ENCODE assay signal across 15 cellular contexts in the genomic region with DNA sequence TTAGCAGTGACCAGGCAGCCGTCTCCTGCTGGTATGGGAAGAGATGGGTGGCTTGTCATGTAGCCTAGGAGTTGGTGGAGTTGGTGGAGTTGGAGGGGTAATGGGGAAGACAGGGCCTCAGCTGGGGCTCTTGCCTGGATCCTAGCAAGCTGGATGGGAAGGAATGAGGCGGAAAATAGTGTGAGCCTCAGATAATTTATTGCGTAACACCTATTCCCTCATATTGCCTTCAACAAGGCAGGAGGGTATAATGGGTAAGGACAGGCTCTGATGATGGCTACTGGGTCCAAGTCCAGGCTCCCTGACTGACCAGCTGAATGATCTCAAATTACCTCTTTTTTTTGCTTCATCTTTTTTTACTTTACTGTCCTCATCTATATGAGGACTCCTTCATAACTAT. TPM values are rescaled to one million over a fixed set of nuclear protein-coding genes. Genes with fewer than 3 reads are reported as not detected.
DNase-seq lines count a peak whose midpoint lies in the region; ATAC-seq, FAIRE-seq and TF ChIP-seq lines count a peak whose summit lies in the region.
"Had no signal": no experiment of that assay in that cellular context is flagged by ENCODE, and none has a peak within 500 bp of the region (broad histone marks: within the 10 kb centered on the region; RNA-seq: fewer than 3 reads in every experiment).

No MANE protein-coding gene starts in this region.

- no peak for FAIRE-seq in HepG2 (lab: Jason Lieb, UNC)
- FAIRE-seq: GM12891 had no signal

- no peak overlapping the region for H3K4ac ChIP-seq in mesenchymal stem cell (ENCODE audit: low read depth in 1 of 2, low read length in 2 of 2)

- CTCF ChIA-PET in HepG2 (lab: Yijun Ruan, JAX; ENCODE audit: low intra/inter-chr PET ratio, low total read pairs) = no interaction called here

- no peak overlapping the region for H3K18ac ChIP-seq in mesenchymal stem cell (ENCODE audit: low read depth in 1 of 2, low read length in 2 of 2)

- H3K4me2 ChIP-seq in HepG2 (ENCODE audit: low read depth, low read length) (no peak overlapping the region), mesenchymal stem cell (ENCODE audit: low read length, poor library complexity, severe bottlenecking) (no peak overlapping the region)

- no peaks in the 10 kb centered on the region for H4K20me1 ChIP-seq in HepG2 (ENCODE audit: insufficient read depth, low read length)

- WGBS in HepG2 (ENCODE audit: low lambda C conversion rate) = 98% methylated on average over 3 of the region's 3 CpGs
- WGBS in right lobe of liver (ENCODE audit: insufficient coverage, low coverage, low lambda C conversion rate, missing lambda C conversion rate) = 89% methylated on average over 3 of the region's 3 CpGs
- WGBS in mesenchymal stem cell = 88% methylated on average over 1 of the region's 3 CpGs

- POLR2A ChIA-PET in HepG2 (lab: Yijun Ruan, JAX) = no interaction called here

- H3K27me3 Mint-ChIP-seq in activated naive CD8-positive, alpha-beta T cell treated with anti-CD3 and anti-CD28 coated beads, Interleukin-2, amount 50 U/mL, for 24 hours = no peaks in the 10 kb centered on the region
- no peaks in the 10 kb centered on the region for H3K27me3 Mint-ChIP-seq in type B pancreatic cell
- H3K27me3 Mint-ChIP-seq: IgD-negative memory B cell had no signal

- no peak overlapping the region for H3K4me3 Mint-ChIP-seq in activated naive CD8-positive, alpha-beta T cell treated with anti-CD3 and anti-CD28 coated beads, Interleukin-2, amount 50 U/mL, for 24 hours
- no peak overlapping the region for H3K4me3 Mint-ChIP-seq in type B pancreatic cell
- H3K4me3 Mint-ChIP-seq: IgD-negative memory B cell had no signal

- ATAC-seq in HepG2 = no peak
- ATAC-seq in right lobe of liver = no peak
- ATAC-seq in activated naive CD8-positive, alpha-beta T cell treated with anti-CD3 and anti-CD28 coated beads, Interleukin-2, amount 50 U/mL, for 24 hours = no peak

- H3K4me1 ChIP-seq in HepG2 (ENCODE audit: insufficient read depth, low read length) (no peaks in the 10 kb centered on the region), right lobe of liver (no peaks in the 10 kb centered on the region), mesenchymal stem cell (ENCODE audit: control insufficient read depth, insufficient read depth, low read depth, low read length) (peaks cover 28% of the 10 kb centered on the region)

- H2AK5ac ChIP-seq in mesenchymal stem cell (ENCODE audit: low read length, severe bottlenecking) = no peak overlapping the region

- no peak overlapping the region for H4K8ac ChIP-seq in mesenchymal stem cell (ENCODE audit: low read length)

- no peaks in the 10 kb centered on the region for H3K9me3 Mint-ChIP-seq in activated naive CD8-positive, alpha-beta T cell treated with anti-CD3 and anti-CD28 coated beads, Interleukin-2, amount 50 U/mL, for 24 hours
- no peaks in the 10 kb centered on the region for H3K9me3 Mint-ChIP-seq in type B pancreatic cell
- H3K9me3 Mint-ChIP-seq: IgD-negative memory B cell had no signal

- no peak for TF ChIP-seq RAD21 in HepG2 (CRISPR knock-in tag; IDR thresholded peaks at IDR 0.05)

- peak overlapping the region; percentile 71 for H3K27ac Mint-ChIP-seq in activated naive CD8-positive, alpha-beta T cell treated with anti-CD3 and anti-CD28 coated beads, Interleukin-2, amount 50 U/mL, for 24 hours
- peak overlapping the region; percentile 64 for H3K27ac Mint-ChIP-seq in type B pancreatic cell
- H3K27ac Mint-ChIP-seq: IgD-negative memory B cell had no signal

- H3K27ac ChIP-seq in HepG2 (ENCODE audit: extremely low read length, insufficient read depth, low read length) (no peak overlapping the region), right lobe of liver (no peak overlapping the region), mesenchymal stem cell (ENCODE audit: low read length, poor library complexity, severe bottlenecking) (no peak overlapping the region), WERI-Rb-1 (no peak overlapping the region)
- H3K27ac ChIP-seq: ascending aorta had no signal

- H2AFZ ChIP-seq in HepG2 (ENCODE audit: low read length) (no peak overlapping the region), mesenchymal stem cell (ENCODE audit: low read depth, low read length) (no peak overlapping the region)

- no peaks in the 10 kb centered on the region for H3K79me2 ChIP-seq in HepG2 (ENCODE audit: insufficient read depth, low read length)

- H4K91ac ChIP-seq in mesenchymal stem cell (ENCODE audit: low read length) = no peak overlapping the region

- H2BK15ac ChIP-seq in mesenchymal stem cell (ENCODE audit: low read depth, poor library complexity, severe bottlenecking) = no peak overlapping the region

- no peak overlapping the region for H2BK12ac ChIP-seq in mesenchymal stem cell (ENCODE audit: low read length in 2 of 2)

- H3K9ac ChIP-seq in HepG2 (ENCODE audit: insufficient read depth, low read depth, low read length) (no peak overlapping the region), mesenchymal stem cell (ENCODE audit: low read length) (peak overlapping the region; percentile 47)

- no peak overlapping the region for H2BK120ac ChIP-seq in mesenchymal stem cell (ENCODE audit: low read depth, low read length)

- H3K14ac ChIP-seq in mesenchymal stem cell (ENCODE audit: low read length in 2 of 2) = no peak overlapping the region

- peaks cover 1% of the 10 kb centered on the region for H3K79me1 ChIP-seq in mesenchymal stem cell (replicated peaks; ENCODE audit: low read length, poor library complexity, severe bottlenecking)

- TF ChIP-seq POLR2A in HepG2 (IDR thresholded peaks at IDR 0.05; ENCODE audit: insufficient read depth in 1 of 2, low read depth in 2 of 2, low read length in 2 of 2) (no peak), right lobe of liver (IDR thresholded peaks at IDR 0.05) (no peak)

- H2BK5ac ChIP-seq in mesenchymal stem cell (ENCODE audit: low read depth, low read length, poor library complexity, severe bottlenecking) = no peak overlapping the region

- intact Hi-C loops in HepG2 (cut with micrococcal nuclease; ENCODE audit: unreplicated experiment) = no loop called here
- intact Hi-C loops in right lobe of liver (cut with DNase I) = no loop called here

- H3K36me3 ChIP-seq in HepG2 (replicated peaks in 1 of 2; ENCODE audit: control insufficient read depth in 1 of 2, insufficient read depth in 2 of 2, low read length in 2 of 2) = peaks cover 1 to 24% of the 10 kb centered on the region in 2 experiments; a peak in 3 of 5 replicates
- peaks cover 7 to 25% (median 9%) of the 10 kb centered on the region in 4 donors for H3K36me3 ChIP-seq in right lobe of liver
- H3K36me3 ChIP-seq in mesenchymal stem cell (ENCODE audit: control insufficient read depth in 1 of 2, insufficient read depth in 2 of 2, low read depth in 1 of 2, low read length in 2 of 2) = peaks cover 39 to 52% of the 10 kb centered on the region in 2 experiments
- peaks cover 60% of the 10 kb centered on the region for H3K36me3 ChIP-seq in WERI-Rb-1

- BruUV-seq in HepG2 (replicated peaks; lab: Mats Ljungman, UMichigan) = no TSS peak

- no peak for TF ChIP-seq EP300 in HepG2 (IDR thresholded peaks at IDR 0.05; ENCODE audit: low read depth in 2 of 2, low read length in 2 of 2)
- no peak for TF ChIP-seq EP300 in HepG2 (CRISPR knock-in tag; IDR thresholded peaks at IDR 0.05; ENCODE audit: borderline replicate concordance)

- H3K9me3 ChIP-seq in HepG2 (ENCODE audit: low read length) (no peaks in the 10 kb centered on the region), right lobe of liver (no peaks in the 10 kb centered on the region), mesenchymal stem cell (ENCODE audit: control insufficient read depth, low read length) (no peaks in the 10 kb centered on the region), WERI-Rb-1 (ENCODE audit: severe bottlenecking) (no peaks in the 10 kb centered on the region)
- H3K9me3 ChIP-seq: ascending aorta had no signal

- H3K4me1 Mint-ChIP-seq in activated naive CD8-positive, alpha-beta T cell treated with anti-CD3 and anti-CD28 coated beads, Interleukin-2, amount 50 U/mL, for 24 hours = peaks cover 35% of the 10 kb centered on the region
- H3K4me1 Mint-ChIP-seq in type B pancreatic cell (ENCODE audit: unreplicated experiment) = peaks cover 13% of the 10 kb centered on the region

- H3K27me3 ChIP-seq in HepG2 (ENCODE audit: control insufficient read depth in 1 of 2, insufficient read depth in 2 of 2, low read length in 2 of 2) (no peaks in the 10 kb centered on the region), right lobe of liver (no peaks in the 10 kb centered on the region), mesenchymal stem cell (ENCODE audit: control insufficient read depth in 1 of 2, insufficient read depth in 1 of 2, low read length in 2 of 2) (no peaks in the 10 kb centered on the region), WERI-Rb-1 (ENCODE audit: insufficient read depth, low read depth, severe bottlenecking) (no peaks in the 10 kb centered on the region)
- H3K27me3 ChIP-seq: ascending aorta had no signal

- peak overlapping the region in 1 of 2 experiments; percentile 67 for H3K23ac ChIP-seq in mesenchymal stem cell (ENCODE audit: low read length in 2 of 2)

- DNase-seq in HepG2 (ENCODE audit: low spot score) = no peak
- DNase-seq in right lobe of liver = no peak
- no peak for DNase-seq in activated naive CD8-positive, alpha-beta T cell treated with anti-CD3 and anti-CD28 coated beads, Interleukin-2, amount 50 U/mL, for 24 hours
- no peak for DNase-seq in mesenchymal stem cell
- no peak for DNase-seq in type B pancreatic cell (ENCODE audit: extremely low spot score, unreplicated experiment)
- DNase-seq in NCI-H1105 (lab: John Stamatoyannopoulos, UW) = no peak
- no peak for DNase-seq in DMS153 (lab: John Stamatoyannopoulos, UW)
- DNase-seq in WERI-Rb-1 = no peak
- DNase-seq: activated CD8-positive, alpha-beta memory T cell treated with anti-CD3 and anti-CD28 coated beads, Interleukin-2, amount 50 U/mL, for 4 hours; foreskin melanocyte; NCI-H226; stimulated activated CD4-positive, alpha-beta T cell treated with anti-CD3 and anti-CD28 coated beads, Interleukin-1b, Interleukin-23, amount 100 ng/mL, for 48 hours had no signal

- no peak overlapping the region for H3K4me3 ChIP-seq in HepG2 (replicated peaks in 1 of 3; ENCODE audit: insufficient read depth in 1 of 3, low read depth in 2 of 3, low read length in 3 of 3)
- no peak overlapping the region for H3K4me3 ChIP-seq in right lobe of liver
- H3K4me3 ChIP-seq in mesenchymal stem cell (ENCODE audit: insufficient read depth in 1 of 2, low read depth in 1 of 2, low read length in 2 of 2) = no peak overlapping the region
- H3K4me3 ChIP-seq in WERI-Rb-1 (ENCODE audit: low read depth, low read length) = no peak overlapping the region
- H3K4me3 ChIP-seq: ascending aorta had no signal

- in situ Hi-C loops in HepG2 (cut with HindIII; ENCODE audit: extremely low pct_ligation_motif_present, low pct_unique_long_range_greater_than_20kb) = no loop called here

- H3K36me3 Mint-ChIP-seq in activated naive CD8-positive, alpha-beta T cell treated with anti-CD3 and anti-CD28 coated beads, Interleukin-2, amount 50 U/mL, for 24 hours (ENCODE audit: low read depth) = peaks cover 45% of the 10 kb centered on the region
- peaks cover 19% of the 10 kb centered on the region for H3K36me3 Mint-ChIP-seq in type B pancreatic cell

- TF ChIP-seq CTCF in HepG2 (CRISPR knock-in tag; IDR thresholded peaks at IDR 0.05) (no peak), right lobe of liver (IDR thresholded peaks at IDR 0.05) (no peak), type B pancreatic cell (conservative IDR thresholded peaks at IDR 0.05) (no peak), WERI-Rb-1 (IDR thresholded peaks at IDR 0.05; ENCODE audit: low read depth, low read length) (no peak)

RNA-seq across cellular contexts. Expression of a gene that starts 12.6 kb away (rescaled TPM):
- total RNA-seq in HepG2 (2016; rRNA removed; fragmentation: Illumina TruSeq; extraction: Trizol) = 5.5 and 7.2 TPM in 2 replicates
- total RNA-seq in HepG2 (2016; cell fraction: cytosol; rRNA removed; fragmentation: Illumina TruSeq; extraction: Trizol; ENCODE audit: low read depth) = 2.9 and 3.9 TPM in 2 replicates
- total RNA-seq in HepG2 (2016; cell fraction: insoluble cytoplasmic fraction; rRNA removed; fragmentation: Illumina TruSeq; extraction: Trizol) = 6.3 and 7.8 TPM in 2 replicates
- 4.2 TPM in 2 replicates for total RNA-seq in HepG2 (2016; cell fraction: membrane; rRNA removed; fragmentation: Illumina TruSeq; extraction: Trizol)
- 6.1 and 7.9 TPM in 2 replicates for total RNA-seq in HepG2 (2016; cell fraction: nucleus; rRNA removed; fragmentation: Illumina TruSeq; extraction: Trizol)
- 5.6 and 6.8 TPM in 2 replicates for polyA plus RNA-seq in HepG2 (2011; rRNA removed)
- polyA plus RNA-seq in HepG2 (2011; cell fraction: cytosol; rRNA removed) = 4.7 and 5.2 TPM in 2 replicates
- polyA plus RNA-seq in HepG2 (2011; cell fraction: nucleus; rRNA removed) = 14.7 and 14.9 TPM in 2 replicates
- 7.7 and 14.1 TPM in 2 replicates for polyA plus RNA-seq in HepG2 (2012)
- polyA plus RNA-seq in HepG2 (2016; cell fraction: cytosol; fragmentation: Illumina TruSeq; extraction: Trizol; ENCODE audit: low read depth) = 1.7 and 2.4 TPM in 2 replicates
- 14.2 and 15.7 TPM in 2 replicates for polyA plus RNA-seq in HepG2 (2016; cell fraction: insoluble cytoplasmic fraction; fragmentation: Illumina TruSeq; extraction: Trizol; ENCODE audit: low read depth)
- 4.5 and 4.6 TPM in 2 replicates for polyA plus RNA-seq in HepG2 (2016; cell fraction: membrane; fragmentation: Illumina TruSeq; extraction: Trizol; ENCODE audit: low read depth)
- 19.3 and 21.5 TPM in 2 replicates for polyA plus RNA-seq in HepG2 (2016; cell fraction: nucleus; fragmentation: Illumina TruSeq; extraction: Trizol; ENCODE audit: insufficient read depth, low read depth)
- 8.3 and 16.3 TPM in 2 replicates for polyA minus RNA-seq in HepG2 (2011; rRNA and poly(A)+ RNA removed; ENCODE audit: low replicate concordance)
- polyA minus RNA-seq in HepG2 (2011; cell fraction: cytosol; rRNA and poly(A)+ RNA removed) = 6.0 and 8.5 TPM in 2 replicates
- 4.0 and 7.2 TPM in 2 replicates for polyA minus RNA-seq in HepG2 (2011; cell fraction: nucleus; rRNA and poly(A)+ RNA removed)
- 10 to 100 TPM; 10.2 to 28.2 (median 15.8) TPM for total RNA-seq in right lobe of liver
- 97.8 TPM for polyA plus RNA-seq in mesenchymal stem cell (2013, experiment 1 of 2)
- polyA plus RNA-seq in mesenchymal stem cell (2013, experiment 2 of 2) = 97.8 TPM
- 94.5 and 112 TPM in 2 replicates for total RNA-seq in type B pancreatic cell (ENCODE audit: low replicate concordance)

RNA-seq across cellular contexts. Expression of a gene that starts 19.3 kb away (rescaled TPM):
- total RNA-seq in HepG2 (2016; rRNA removed; fragmentation: Illumina TruSeq; extraction: Trizol) (62.4 and 66.7 TPM in 2 replicates), right lobe of liver (10 to 100 TPM; 26.0 to 52.4 (median 30.9) TPM), type B pancreatic cell (ENCODE audit: low replicate concordance) (63.4 and 75.6 TPM in 2 replicates)
- total RNA-seq in HepG2 (2016; cell fraction: cytosol; rRNA removed; fragmentation: Illumina TruSeq; extraction: Trizol; ENCODE audit: low read depth) = 33.8 and 35.1 TPM in 2 replicates
- total RNA-seq in HepG2 (2016; cell fraction: insoluble cytoplasmic fraction; rRNA removed; fragmentation: Illumina TruSeq; extraction: Trizol) = 67.4 and 70.9 TPM in 2 replicates
- total RNA-seq in HepG2 (2016; cell fraction: membrane; rRNA removed; fragmentation: Illumina TruSeq; extraction: Trizol) = 51.3 and 59.4 TPM in 2 replicates
- total RNA-seq in HepG2 (2016; cell fraction: nucleus; rRNA removed; fragmentation: Illumina TruSeq; extraction: Trizol) = 32.1 and 40.4 TPM in 2 replicates
- polyA plus RNA-seq in HepG2 (2011; rRNA removed) = 48.0 and 53.7 TPM in 2 replicates
- 54.6 and 63.8 TPM in 2 replicates for polyA plus RNA-seq in HepG2 (2011; cell fraction: cytosol; rRNA removed)
- 23.5 and 23.9 TPM in 2 replicates for polyA plus RNA-seq in HepG2 (2011; cell fraction: nucleus; rRNA removed)
- 39.6 and 48.9 TPM in 2 replicates for polyA plus RNA-seq in HepG2 (2012)
- 32.8 and 40.4 TPM in 2 replicates for polyA plus RNA-seq in HepG2 (2016; cell fraction: cytosol; fragmentation: Illumina TruSeq; extraction: Trizol; ENCODE audit: low read depth)
- 70.8 and 86.6 TPM in 2 replicates for polyA plus RNA-seq in HepG2 (2016; cell fraction: insoluble cytoplasmic fraction; fragmentation: Illumina TruSeq; extraction: Trizol; ENCODE audit: low read depth)
- 45.9 and 53.3 TPM in 2 replicates for polyA plus RNA-seq in HepG2 (2016; cell fraction: membrane; fragmentation: Illumina TruSeq; extraction: Trizol; ENCODE audit: low read depth)
- 58.4 and 69.5 TPM in 2 replicates for polyA plus RNA-seq in HepG2 (2016; cell fraction: nucleus; fragmentation: Illumina TruSeq; extraction: Trizol; ENCODE audit: insufficient read depth, low read depth)
- polyA minus RNA-seq in HepG2 (2011; rRNA and poly(A)+ RNA removed; ENCODE audit: low replicate concordance) = 12.2 and 41.8 TPM in 2 replicates
- 16.1 and 26.3 TPM in 2 replicates for polyA minus RNA-seq in HepG2 (2011; cell fraction: cytosol; rRNA and poly(A)+ RNA removed)
- polyA minus RNA-seq in HepG2 (2011; cell fraction: nucleus; rRNA and poly(A)+ RNA removed) = 10.3 and 14.2 TPM in 2 replicates
- 78.6 TPM for polyA plus RNA-seq in mesenchymal stem cell (2013, experiment 1 of 2)
- 81.9 TPM for polyA plus RNA-seq in mesenchymal stem cell (2013, experiment 2 of 2)

RNA-seq across cellular contexts. Expression of a gene that starts 43.5 kb away (rescaled TPM):
- total RNA-seq in HepG2 (2016; rRNA removed; fragmentation: Illumina TruSeq; extraction: Trizol) (0.04 and 0.24 TPM in 2 replicates), right lobe of liver (under 1 TPM; 0.18 to 0.74 (median 0.52) TPM), type B pancreatic cell (ENCODE audit: low replicate concordance) (0.14 and 2.5 TPM in 2 replicates)
- not detected in 2 replicates for total RNA-seq in HepG2 (2016; cell fraction: cytosol; rRNA removed; fragmentation: Illumina TruSeq; extraction: Trizol; ENCODE audit: low read depth)
- 0.04 and 0.09 TPM in 2 replicates for total RNA-seq in HepG2 (2016; cell fraction: insoluble cytoplasmic fraction; rRNA removed; fragmentation: Illumina TruSeq; extraction: Trizol)
- total RNA-seq in HepG2 (2016; cell fraction: membrane; rRNA removed; fragmentation: Illumina TruSeq; extraction: Trizol) = 0.06 TPM in 1 of 2 replicates, not detected in the other
- 0.19 and 0.34 TPM in 2 replicates for total RNA-seq in HepG2 (2016; cell fraction: nucleus; rRNA removed; fragmentation: Illumina TruSeq; extraction: Trizol)
- polyA plus RNA-seq in HepG2 (2011; rRNA removed) = 0.13 and 0.24 TPM in 2 replicates
- polyA plus RNA-seq in HepG2 (2011; cell fraction: cytosol; rRNA removed) = 0.21 and 0.22 TPM in 2 replicates
- 0.52 and 0.53 TPM in 2 replicates for polyA plus RNA-seq in HepG2 (2011; cell fraction: nucleus; rRNA removed)
- 0.13 and 0.17 TPM in 2 replicates for polyA plus RNA-seq in HepG2 (2012)
- polyA plus RNA-seq in HepG2 (2016; cell fraction: cytosol; fragmentation: Illumina TruSeq; extraction: Trizol; ENCODE audit: low read depth) = not detected in 2 replicates
- polyA plus RNA-seq in HepG2 (2016; cell fraction: insoluble cytoplasmic fraction; fragmentation: Illumina TruSeq; extraction: Trizol; ENCODE audit: low read depth) = 0.10 TPM in 1 of 2 replicates, not detected in the other
- polyA plus RNA-seq in HepG2 (2016; cell fraction: membrane; fragmentation: Illumina TruSeq; extraction: Trizol; ENCODE audit: low read depth) = 0.03 TPM in 1 of 2 replicates, not detected in the other
- polyA plus RNA-seq in HepG2 (2016; cell fraction: nucleus; fragmentation: Illumina TruSeq; extraction: Trizol; ENCODE audit: insufficient read depth, low read depth) = 0.20 TPM in 1 of 2 replicates, not detected in the other
- 0.07 and 0.52 TPM in 2 replicates for polyA minus RNA-seq in HepG2 (2011; rRNA and poly(A)+ RNA removed; ENCODE audit: low replicate concordance)
- polyA minus RNA-seq in HepG2 (2011; cell fraction: cytosol; rRNA and poly(A)+ RNA removed) = 0.20 and 0.26 TPM in 2 replicates
- 0.50 and 0.52 TPM in 2 replicates for polyA minus RNA-seq in HepG2 (2011; cell fraction: nucleus; rRNA and poly(A)+ RNA removed)
- polyA plus RNA-seq in mesenchymal stem cell (2013, experiment 1 of 2) = 0.25 TPM
- 0.22 TPM for polyA plus RNA-seq in mesenchymal stem cell (2013, experiment 2 of 2)
- polyA plus RNA-seq: IgD-negative memory B cell had no signal

RNA-seq across cellular contexts. Expression of a gene that starts 55.7 kb away (rescaled TPM):
- 92.6 and 127 TPM in 2 replicates for total RNA-seq in HepG2 (2016; rRNA removed; fragmentation: Illumina TruSeq; extraction: Trizol)
- 4.4 and 4.8 TPM in 2 replicates for total RNA-seq in HepG2 (2016; cell fraction: cytosol; rRNA removed; fragmentation: Illumina TruSeq; extraction: Trizol; ENCODE audit: low read depth)
- 91.8 and 120 TPM in 2 replicates for total RNA-seq in HepG2 (2016; cell fraction: insoluble cytoplasmic fraction; rRNA removed; fragmentation: Illumina TruSeq; extraction: Trizol)
- 17.0 and 19.1 TPM in 2 replicates for total RNA-seq in HepG2 (2016; cell fraction: membrane; rRNA removed; fragmentation: Illumina TruSeq; extraction: Trizol)
- 65.3 and 66.9 TPM in 2 replicates for total RNA-seq in HepG2 (2016; cell fraction: nucleus; rRNA removed; fragmentation: Illumina TruSeq; extraction: Trizol)
- polyA plus RNA-seq in HepG2 (2011; rRNA removed) = 45.0 and 48.3 TPM in 2 replicates
- polyA plus RNA-seq in HepG2 (2011; cell fraction: cytosol; rRNA removed) = 24.6 and 36.8 TPM in 2 replicates
- polyA plus RNA-seq in HepG2 (2011; cell fraction: nucleus; rRNA removed) = 24.7 and 31.6 TPM in 2 replicates
- 42.6 and 51.5 TPM in 2 replicates for polyA plus RNA-seq in HepG2 (2012)
- 2.2 and 2.7 TPM in 2 replicates for polyA plus RNA-seq in HepG2 (2016; cell fraction: cytosol; fragmentation: Illumina TruSeq; extraction: Trizol; ENCODE audit: low read depth)
- 84.9 and 85.0 TPM in 2 replicates for polyA plus RNA-seq in HepG2 (2016; cell fraction: insoluble cytoplasmic fraction; fragmentation: Illumina TruSeq; extraction: Trizol; ENCODE audit: low read depth)
- polyA plus RNA-seq in HepG2 (2016; cell fraction: membrane; fragmentation: Illumina TruSeq; extraction: Trizol; ENCODE audit: low read depth) = 6.4 and 7.9 TPM in 2 replicates
- polyA plus RNA-seq in HepG2 (2016; cell fraction: nucleus; fragmentation: Illumina TruSeq; extraction: Trizol; ENCODE audit: insufficient read depth, low read depth) = 72.6 and 82.4 TPM in 2 replicates
- 52.7 and 91.8 TPM in 2 replicates for polyA minus RNA-seq in HepG2 (2011; rRNA and poly(A)+ RNA removed; ENCODE audit: low replicate concordance)
- 53.5 and 56.4 TPM in 2 replicates for polyA minus RNA-seq in HepG2 (2011; cell fraction: cytosol; rRNA and poly(A)+ RNA removed)
- polyA minus RNA-seq in HepG2 (2011; cell fraction: nucleus; rRNA and poly(A)+ RNA removed) = 36.8 and 66.3 TPM in 2 replicates
- 10 to 100 TPM; 33.7 to 53.6 (median 40.7) TPM for total RNA-seq in right lobe of liver
- 64.5 TPM for polyA plus RNA-seq in mesenchymal stem cell (2013, experiment 1 of 2)
- 60.8 TPM for polyA plus RNA-seq in mesenchymal stem cell (2013, experiment 2 of 2)
- total RNA-seq in type B pancreatic cell (ENCODE audit: low replicate concordance) = 122 and 135 TPM in 2 replicates
